Comparison of ENCODE assay signal across 9 cellular contexts in genomic region chr2:35973132-35973736, GRCh38.
A peak's percentile ranks its signal among the peaks of the same experiment; 100 is the strongest.
DNase-seq lines count a peak whose midpoint lies in the region; ATAC-seq, FAIRE-seq and TF ChIP-seq lines count a peak whose summit lies in the region.
"Had no signal": no experiment of that assay in that cellular context is flagged by ENCODE, and none has a peak within 500 bp of the region (broad histone marks: within the 10 kb centered on the region; RNA-seq: fewer than 3 reads in every experiment).

No MANE protein-coding gene starts in this region.

- H3K36me3 Mint-ChIP-seq in type B pancreatic cell = no peaks in the 10 kb centered on the region
- H3K36me3 Mint-ChIP-seq: memory B cell had no signal

- no peaks in the 10 kb centered on the region for H3K4me1 Mint-ChIP-seq in type B pancreatic cell (ENCODE audit: unreplicated experiment)
- H3K4me1 Mint-ChIP-seq: memory B cell had no signal

- H3K9me3 Mint-ChIP-seq in type B pancreatic cell = no peaks in the 10 kb centered on the region
- H3K9me3 Mint-ChIP-seq: memory B cell had no signal

- H3K27ac Mint-ChIP-seq in type B pancreatic cell = no peak overlapping the region
- H3K27ac Mint-ChIP-seq: memory B cell had no signal

- H3K27me3 Mint-ChIP-seq in type B pancreatic cell = no peaks in the 10 kb centered on the region
- H3K27me3 Mint-ChIP-seq: memory B cell had no signal

- TF ChIP-seq CTCF in D721Med (IDR thresholded peaks at IDR 0.05; ENCODE audit: insufficient read depth, missing control alignments) (peak; percentile 60), type B pancreatic cell (conservative IDR thresholded peaks at IDR 0.05) (peak; percentile 75)

- peak; percentile 65 for ATAC-seq in HG03159 (IDR thresholded peaks at IDR 0.05; ENCODE audit: unreplicated experiment)

- no peak for DNase-seq in D721Med (ENCODE audit: insufficient read length, low spot score)
- no peak for DNase-seq in GM19239 (ENCODE audit: insufficient read length, low spot score)
- peak; percentile 31 for DNase-seq in SW480 (ENCODE audit: low spot score)
- DNase-seq in inferior parietal cortex (ENCODE audit: extremely low spot score) = peak; percentile 23
- no peak for DNase-seq in type B pancreatic cell (ENCODE audit: extremely low spot score, unreplicated experiment)
- DNase-seq in NOMO-1 treated with DMSO at 0.1 percent for 48 hours (lab: John Stamatoyannopoulos, UW; ENCODE audit: unreplicated experiment) = no peak
- DNase-seq in activated CD8-positive, alpha-beta memory T cell treated with anti-CD3 and anti-CD28 coated beads, Interleukin-2, amount 50 U/mL, for 4 hours = no peak

- no peak overlapping the region for H3K4me3 Mint-ChIP-seq in type B pancreatic cell
- H3K4me3 Mint-ChIP-seq: memory B cell had no signal

- FAIRE-seq in D721Med (lab: Jason Lieb, UNC) (no peak), GM19239 (lab: Jason Lieb, UNC) (peak; percentile 79)

Comparison
In these comparisons a context has a peak if more than half of its experiments do, and no peak if none do; other contexts are left out.
1. DNase-seq: peak in SW480 (single experiment) and inferior parietal cortex (single experiment); none in D721Med (single experiment), GM19239 (single experiment), type B pancreatic cell (single experiment), NOMO-1 treated with DMSO at 0.1 percent for 48 hours (single experiment) and activated CD8-positive, alpha-beta memory T cell treated with anti-CD3 and anti-CD28 coated beads, Interleukin-2, amount 50 U/mL, for 4 hours (single experiment).